16 cellular contexts compared by ENCODE assay signal in genomic region chr5:148873120-148873519, GRCh38. TPM values are rescaled to one million over a fixed set of nuclear protein-coding genes. Genes with fewer than 3 reads are reported as not detected.
A peak's percentile ranks its signal among the peaks of the same experiment; 100 is the strongest.
DNase-seq lines count a peak whose midpoint lies in the region; ATAC-seq and TF ChIP-seq lines count a peak whose summit lies in the region.
"Had no signal": no experiment of that assay in that cellular context is flagged by ENCODE, and none has a peak within 500 bp of the region (broad histone marks: within the 10 kb centered on the region; RNA-seq: fewer than 3 reads in every experiment).

No MANE protein-coding gene starts in this region.

- CTCF ChIA-PET in IMR-90 (lab: Yijun Ruan, JAX): no interaction called here

- H3K4me1 ChIP-seq in IMR-90 (ENCODE audit: control insufficient read depth, insufficient read depth, low read length): no peaks in the 10 kb centered on the region
- H3K4me1 ChIP-seq: BE2C had no signal

- H3K56ac ChIP-seq in IMR-90 (ENCODE audit: extremely low read depth, insufficient read depth, low read length): no peak overlapping the region

- H3K4me3 Mint-ChIP-seq in stimulated activated effector memory CD8-positive, alpha-beta T cell treated with anti-CD3 and anti-CD28 coated beads, Interleukin-12 subunit alpha, Interleukin-12 subunit beta, amount 100 ng/mL, for 72 hours: no peak overlapping the region
- H3K4me3 Mint-ChIP-seq: CD4-positive, CD25-positive, alpha-beta regulatory T cell; CD8-positive, alpha-beta memory T cell; GM23338 had no signal

- no peak overlapping the region for H2AFZ ChIP-seq in IMR-90 (replicated peaks; ENCODE audit: low read length, poor library complexity)
- H2AFZ ChIP-seq: GM23338 had no signal

- no TSS peak for BruUV-seq in IMR-90 (replicated peaks; lab: Mats Ljungman, UMichigan)

- H3K4me1 Mint-ChIP-seq in stimulated activated effector memory CD8-positive, alpha-beta T cell treated with anti-CD3 and anti-CD28 coated beads, Interleukin-12 subunit alpha, Interleukin-12 subunit beta, amount 100 ng/mL, for 72 hours: peaks cover 18% of the 10 kb centered on the region
- H3K4me1 Mint-ChIP-seq: CD4-positive, CD25-positive, alpha-beta regulatory T cell had no signal

- WGBS in IMR-90 (ENCODE audit: extremely low coverage in 2 of 2, insufficient read length in 1 of 2), 2 experiments: 100% methylated on average over 2 of the region's 5 CpGs; no CpG with 5 or more reads in 1 of the 2 experiments

- H3K9me3 ChIP-seq in IMR-90 (ENCODE audit: control insufficient read depth, insufficient read depth, low read length): no peaks in the 10 kb centered on the region
- H3K9me3 ChIP-seq: BE2C had no signal

- H3K4ac ChIP-seq in IMR-90 (ENCODE audit: low read depth, low read length): no peak overlapping the region

- H4K5ac ChIP-seq in IMR-90 (ENCODE audit: low read depth, low read length): no peak overlapping the region

- no peak for TF ChIP-seq RAD21 in IMR-90 (IDR thresholded peaks at IDR 0.05; ENCODE audit: low read length)

- TF ChIP-seq CTCF in IMR-90 (conservative IDR thresholded peaks at IDR 0.05; ENCODE audit: low read depth, low read length): no peak
- TF ChIP-seq CTCF in VCaP (conservative IDR thresholded peaks at IDR 0.05): no peak

- TF ChIP-seq POLR2A in IMR-90 (IDR thresholded peaks at IDR 0.05; ENCODE audit: low read depth, low read length): no peak

- H3K9ac ChIP-seq in IMR-90 (ENCODE audit: low read depth, low read length): no peak overlapping the region

- POLR2A ChIA-PET in IMR-90 (lab: Charles Lee; ENCODE audit: unreplicated experiment): no interaction called here

- H2AK9ac ChIP-seq in IMR-90 (replicated peaks; ENCODE audit: low read depth, low read length, poor library complexity): no peak overlapping the region

- H2AK5ac ChIP-seq in IMR-90 (ENCODE audit: low read depth, low read length): no peak overlapping the region; the same call in 1 of the 2 replicates

- DNase-seq in IMR-90 (no peak), left ventricle myocardium superior (no peak), D341Med (ENCODE audit: low spot score) (no peak), NCI-H2171 (lab: John Stamatoyannopoulos, UW) (no peak)
- DNase-seq in stimulated activated effector memory CD8-positive, alpha-beta T cell treated with anti-CD3 and anti-CD28 coated beads, Interleukin-12 subunit alpha, Interleukin-12 subunit beta, amount 100 ng/mL, for 72 hours (ENCODE audit: low spot score in 2 of 2): peak in 1 of 2 donors; percentile 34
- no peak for DNase-seq in activated CD4-positive, alpha-beta T cell treated with anti-CD3 and anti-CD28 coated beads for 1 hour
- DNase-seq: ACHN; BE2C; C1 segment of cervical spinal cord; CD4-positive, CD25-positive, alpha-beta regulatory T cell; CD8-positive, alpha-beta memory T cell; COR-L47; HCEC 1CT had no signal

- H3K36me3 Mint-ChIP-seq in stimulated activated effector memory CD8-positive, alpha-beta T cell treated with anti-CD3 and anti-CD28 coated beads, Interleukin-12 subunit alpha, Interleukin-12 subunit beta, amount 100 ng/mL, for 72 hours: no peaks in the 10 kb centered on the region
- H3K36me3 Mint-ChIP-seq: CD4-positive, CD25-positive, alpha-beta regulatory T cell had no signal

- H4K20me1 ChIP-seq in IMR-90 (ENCODE audit: insufficient read depth, low read length): no peaks in the 10 kb centered on the region

- peak overlapping the region; percentile 36 for H3K27ac Mint-ChIP-seq in stimulated activated effector memory CD8-positive, alpha-beta T cell treated with anti-CD3 and anti-CD28 coated beads, Interleukin-12 subunit alpha, Interleukin-12 subunit beta, amount 100 ng/mL, for 72 hours
- H3K27ac Mint-ChIP-seq: GM23338 had no signal

- H3K4me3 ChIP-seq in IMR-90 (ENCODE audit: insufficient read depth, low read depth, low read length): no peak overlapping the region
- H3K4me3 ChIP-seq: GM23338 had no signal

- no peaks in the 10 kb centered on the region; the same call in 1 of the 2 replicates for H3K27me3 ChIP-seq in IMR-90 (ENCODE audit: control insufficient read depth, insufficient read depth, low read length)
- H3K27me3 ChIP-seq: BE2C had no signal

- no peak overlapping the region for H2BK15ac ChIP-seq in IMR-90 (ENCODE audit: low read depth, low read length)

- H2BK120ac ChIP-seq in IMR-90 (ENCODE audit: low read depth, low read length): no peak overlapping the region

- H2BK20ac ChIP-seq in IMR-90 (ENCODE audit: low read depth, low read length): 0 out of 2 replicates have a peak overlapping the region, but pooled peaks have one; percentile 21

- intact Hi-C loops in IMR-90 (cut with micrococcal nuclease): no loop called here
- intact Hi-C loops in left ventricle myocardium superior (cut with micrococcal nuclease): no loop called here

- dilution Hi-C loops in IMR-90 (cut with HindIII; ENCODE audit: low sequenced_read_pairs, unreplicated experiment): no loop called here

- 0 out of 2 replicates have a peak, but pooled peaks cover 5% of the 10 kb centered on the region for H3K9me1 ChIP-seq in IMR-90 (ENCODE audit: insufficient read depth, low read length)

- H3K27ac ChIP-seq in IMR-90 (ENCODE audit: insufficient read depth, low read length): no peak overlapping the region
- H3K27ac ChIP-seq in VCaP: peak overlapping the region; percentile 46; the same call in 1 of the 2 replicates
- H3K27ac ChIP-seq: HL-60 had no signal

- no peak overlapping the region for H3K4me2 ChIP-seq in IMR-90 (ENCODE audit: low read depth, low read length)
- H3K4me2 ChIP-seq: GM23338 had no signal

- no peak overlapping the region for H2BK5ac ChIP-seq in IMR-90 (ENCODE audit: low read depth, low read length, poor library complexity, severe bottlenecking)

- H3K23ac ChIP-seq in IMR-90 (ENCODE audit: low read depth, low read length): no peak overlapping the region

- H4K91ac ChIP-seq in IMR-90 (ENCODE audit: insufficient read depth, low read depth, low read length): no peak overlapping the region

- no peak overlapping the region for H4K8ac ChIP-seq in IMR-90 (ENCODE audit: low read depth in 2 of 2, low read length in 2 of 2)

- H3K18ac ChIP-seq in IMR-90 (ENCODE audit: low read depth, low read length): no peak overlapping the region

- no peaks in the 10 kb centered on the region for H3K36me3 ChIP-seq in IMR-90 (ENCODE audit: control insufficient read depth, insufficient read depth, low read length)
- H3K36me3 ChIP-seq: BE2C had no signal

- no peaks in the 10 kb centered on the region for H3K9me3 Mint-ChIP-seq in stimulated activated effector memory CD8-positive, alpha-beta T cell treated with anti-CD3 and anti-CD28 coated beads, Interleukin-12 subunit alpha, Interleukin-12 subunit beta, amount 100 ng/mL, for 72 hours
- H3K9me3 Mint-ChIP-seq: CD4-positive, CD25-positive, alpha-beta regulatory T cell; CD8-positive, alpha-beta memory T cell; GM23338 had no signal

- no peaks in the 10 kb centered on the region for H3K79me1 ChIP-seq in IMR-90 (ENCODE audit: low read depth in 1 of 2, low read length in 2 of 2)

- ATAC-seq in IMR-90 (ENCODE audit: low read depth) (no peak), left ventricle myocardium superior (peak; percentile 70)
- ATAC-seq in stimulated activated effector memory CD8-positive, alpha-beta T cell treated with anti-CD3 and anti-CD28 coated beads, Interleukin-12 subunit alpha, Interleukin-12 subunit beta, amount 100 ng/mL, for 72 hours: no peak

- in situ Hi-C loops in IMR-90 (cut with MboI; ENCODE audit: low sequenced_read_pairs): no loop called here

- H3K14ac ChIP-seq in IMR-90 (replicated peaks; ENCODE audit: low read depth, low read length): no peak overlapping the region

TF ChIP-seq in IMR-90, 13 proteins besides CTCF, POLR2A, EP300 and RAD21:
- TF ChIP-seq SMC3 (IDR thresholded peaks at IDR 0.05; ENCODE audit: low read depth, low read length) (no peak), ELK1 (IDR thresholded peaks at IDR 0.05; ENCODE audit: borderline replicate concordance, low read depth, low read length) (no peak), BHLHE40 (IDR thresholded peaks at IDR 0.05; ENCODE audit: low read depth, low read length) (no peak), CHD1 (IDR thresholded peaks at IDR 0.05; ENCODE audit: low read depth, low read length) (no peak), NFE2L2 (IDR thresholded peaks at IDR 0.05; ENCODE audit: low read depth, low read length) (no peak), MAZ (IDR thresholded peaks at IDR 0.05; ENCODE audit: borderline replicate concordance, low read depth, low read length) (no peak), RFX5 (IDR thresholded peaks at IDR 0.05; ENCODE audit: low read depth, low read length) (no peak), MXI1 (IDR thresholded peaks at IDR 0.05; ENCODE audit: borderline replicate concordance, low read depth, low read length) (no peak)
TF ChIP-seq in IMR-90: peak in this region for 0.

RNA-seq across cellular contexts. Expression of gene ADRB2, which starts 46.7 kb away (rescaled TPM):
- total RNA-seq in IMR-90 (2012; rRNA removed) (3.4 and 4.4 TPM in 2 replicates), left ventricle myocardium superior (5.4 TPM)
- 1.6 and 2.7 TPM in 2 replicates for polyA plus RNA-seq in IMR-90 (2012; rRNA removed)
- 1.6 and 1.9 TPM in 2 replicates for polyA plus RNA-seq in IMR-90 (2012; cell fraction: cytosol; rRNA removed)
- polyA plus RNA-seq in IMR-90 (2012; cell fraction: nucleus; rRNA removed; ENCODE audit: low replicate concordance): 2.0 and 2.4 TPM in 2 replicates
